ENCODE assay signal across 8 cellular contexts in the genomic region with DNA sequence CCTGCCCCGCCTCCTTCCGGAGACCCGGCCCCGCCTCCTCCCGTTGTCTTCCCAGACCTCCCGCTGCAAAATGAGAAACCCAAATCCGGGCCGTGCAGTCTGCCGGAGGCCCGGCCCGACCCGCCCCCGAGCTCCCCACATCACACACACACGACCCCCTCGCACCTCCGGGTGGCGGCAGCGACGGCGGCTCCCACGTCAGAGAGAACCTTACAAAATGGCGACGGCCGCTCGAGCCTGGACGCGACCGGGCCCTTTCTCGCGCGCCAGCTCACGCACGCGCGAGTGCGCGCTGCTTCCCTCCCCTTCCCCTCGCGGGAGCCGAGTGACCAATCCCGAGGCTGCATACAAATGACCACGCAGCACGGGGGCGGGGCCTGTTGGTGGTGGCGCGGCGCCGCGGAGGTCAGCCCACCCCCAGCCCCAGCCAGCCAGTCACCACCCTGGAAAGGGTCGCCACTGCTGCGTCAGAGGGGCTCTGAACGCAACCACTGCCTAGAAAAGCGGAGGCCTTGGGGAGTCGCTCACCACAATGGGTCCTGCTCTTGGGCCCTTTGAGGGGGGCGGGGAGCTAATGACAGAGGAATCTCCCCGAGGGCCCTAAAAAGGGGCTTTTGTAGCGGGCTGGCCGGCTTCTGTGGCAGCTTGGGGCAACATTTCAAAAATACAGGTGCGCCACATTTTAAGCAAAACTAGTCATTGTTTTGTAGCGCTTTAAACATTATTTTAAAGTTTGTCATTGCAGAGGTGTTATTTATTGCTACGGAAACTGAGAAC. TPM values are rescaled to one million over a fixed set of nuclear protein-coding genes. Genes with fewer than 3 reads are reported as not detected.
DNase-seq lines count a peak whose midpoint lies in the region; ATAC-seq, FAIRE-seq and TF ChIP-seq lines count a peak whose summit lies in the region.

A gene with protein sequence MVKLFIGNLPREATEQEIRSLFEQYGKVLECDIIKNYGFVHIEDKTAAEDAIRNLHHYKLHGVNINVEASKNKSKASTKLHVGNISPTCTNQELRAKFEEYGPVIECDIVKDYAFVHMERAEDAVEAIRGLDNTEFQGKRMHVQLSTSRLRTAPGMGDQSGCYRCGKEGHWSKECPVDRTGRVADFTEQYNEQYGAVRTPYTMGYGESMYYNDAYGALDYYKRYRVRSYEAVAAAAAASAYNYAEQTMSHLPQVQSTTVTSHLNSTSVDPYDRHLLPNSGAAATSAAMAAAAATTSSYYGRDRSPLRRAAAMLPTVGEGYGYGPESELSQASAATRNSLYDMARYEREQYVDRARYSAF (minus strand): TSS at position 289 of the 777 bp plus-strand sequence. CDS start 808 bp downstream, outside the sequence.

- no peaks in the 10 kb centered on the region for H3K9me3 Mint-ChIP-seq in WTC11

- POLR2A ChIA-PET in WTC11 (lab: Charles Lee) = interaction anchor here (0.7 to 3.0 kb wide), 21 partner anchors 10 to 292 kb away, joined by 3 to 27 read pairs (median 5); partner anchors contain the start of genes ACTN3, BBS1, CCDC87 and CCS

- H3K4me1 ChIP-seq in smooth muscle cell (ENCODE audit: low read depth) = peaks cover 20% of the 10 kb centered on the region

- peak within 1 kb of the TSS; percentile 89 for H3K4me3 Mint-ChIP-seq in WTC11

- H3K27ac Mint-ChIP-seq in WTC11 = peak within 1 kb of the TSS; percentile 100

- H3K27me3 Mint-ChIP-seq in WTC11 (ENCODE audit: low read depth) = no peaks in the 10 kb centered on the region

- H4K20me1 ChIP-seq in smooth muscle cell (ENCODE audit: low read depth) = peaks cover 33% of the 10 kb centered on the region

- H3F3A ChIP-seq in smooth muscle cell (ENCODE audit: low read depth) = no peaks in the 10 kb centered on the region

- no peaks in the 10 kb centered on the region for H3K9me3 ChIP-seq in smooth muscle cell (replicated peaks; ENCODE audit: low read depth)

- no peak for FAIRE-seq in bronchial epithelial cell (lab: Jason Lieb, UNC)

- H3K4me3 ChIP-seq in AG09309 (ENCODE audit: control insufficient read depth, low read depth, low read length) (peak within 1 kb of the TSS; percentile 88), bronchial epithelial cell (ENCODE audit: low read depth, low read length) (peak within 1 kb of the TSS; percentile 54), smooth muscle cell (peak within 1 kb of the TSS; percentile 83)

- CTCF ChIA-PET in WTC11 (lab: Charles Lee) = interaction anchor here (0.6 to 3.5 kb wide), 68 partner anchors 11 to 364 kb away, joined by 3 to 47 read pairs (median 5); partner anchors contain the start of genes ACTN3, BBS1, CCDC87 and CCS

- H3K36me3 Mint-ChIP-seq in WTC11 = peaks cover 12% of the 10 kb centered on the region

- H3K4me1 Mint-ChIP-seq in WTC11 = peaks cover 29% of the 10 kb centered on the region

- peak within 1 kb of the TSS; percentile 97 for H3K9ac ChIP-seq in smooth muscle cell (ENCODE audit: low read depth)

- DNase-seq in AG09309 (ENCODE audit: low read depth) (peak; percentile 62), NCI-H345 (lab: John Stamatoyannopoulos, UW) (peak; percentile 97), WTC11 (ENCODE audit: low spot score) (peak; percentile 98), bronchial epithelial cell (ENCODE audit: low read depth) (peak; percentile 78), iPS-NIHi7 (ENCODE audit: extremely low spot score) (peak; percentile 97), smooth muscle cell (lab: John Stamatoyannopoulos, UW; ENCODE audit: unreplicated experiment) (peak; percentile 94)

- peak; percentile 86 for ATAC-seq in GM19025 (IDR thresholded peaks at IDR 0.05; ENCODE audit: low read depth, unreplicated experiment)
- peak; percentile 88 for ATAC-seq in HG03280 (IDR thresholded peaks at IDR 0.05; ENCODE audit: unreplicated experiment)
- ATAC-seq in WTC11 = peak; percentile 95

- no peaks in the 10 kb centered on the region for H3K36me3 ChIP-seq in bronchial epithelial cell (ENCODE audit: control insufficient read depth, insufficient read depth, low read length)
- no peaks in the 10 kb centered on the region for H3K36me3 ChIP-seq in smooth muscle cell (ENCODE audit: low read depth)

- H3K27me3 ChIP-seq in bronchial epithelial cell (ENCODE audit: control insufficient read depth, insufficient read depth, low read length) (no peaks in the 10 kb centered on the region), smooth muscle cell (ENCODE audit: low read depth) (no peaks in the 10 kb centered on the region)

- 2% methylated on average over 49 of the region's 61 CpGs for WGBS in smooth muscle cell (ENCODE audit: low lambda C conversion rate)

- H3K79me2 ChIP-seq in smooth muscle cell (ENCODE audit: low read depth) = peaks cover 43% of the 10 kb centered on the region

- H2AFZ ChIP-seq in smooth muscle cell (ENCODE audit: low read depth) = peak within 1 kb of the TSS; percentile 71

- TF ChIP-seq CTCF in AG09309 (IDR thresholded peaks at IDR 0.05; ENCODE audit: control insufficient read depth, insufficient read depth, low read depth, low read length, missing control alignments) (no peak), WTC11 (IDR thresholded peaks at IDR 0.05) (no peak), bronchial epithelial cell (IDR thresholded peaks at IDR 0.05; ENCODE audit: insufficient read depth, low read length, severe bottlenecking) (no peak), smooth muscle cell (IDR thresholded peaks at IDR 0.05; ENCODE audit: borderline replicate concordance, insufficient read depth, poor library complexity, severe bottlenecking) (no peak)

- peak within 1 kb of the TSS; percentile 98 for H3K27ac ChIP-seq in smooth muscle cell (ENCODE audit: low read depth)

- H3K4me2 ChIP-seq in smooth muscle cell = peak within 1 kb of the TSS; percentile 92

TF ChIP-seq in WTC11, 78 proteins besides CTCF, POLR2A, EP300 and RAD21 (continues in another document):
- TF ChIP-seq NR1H2 (CRISPR knock-in tag; IDR thresholded peaks at IDR 0.05) (no peak), FOXK1 (CRISPR knock-in tag; IDR thresholded peaks at IDR 0.05) (peak; percentile 85), CREM (CRISPR knock-in tag; IDR thresholded peaks at IDR 0.05) (peak; percentile 79), ZNF671 (CRISPR knock-in tag; IDR thresholded peaks at IDR 0.05) (no peak), E2F1 (CRISPR knock-in tag; IDR thresholded peaks at IDR 0.05) (no peak), HMGA2 (CRISPR knock-in tag; IDR thresholded peaks at IDR 0.05) (no peak), SMAD4 (CRISPR knock-in tag; IDR thresholded peaks at IDR 0.05) (no peak), OVOL2 (CRISPR knock-in tag; IDR thresholded peaks at IDR 0.05; ENCODE audit: borderline replicate concordance) (no peak), JAZF1 (CRISPR knock-in tag; IDR thresholded peaks at IDR 0.05) (no peak), PRRX2 (CRISPR knock-in tag; IDR thresholded peaks at IDR 0.05) (no peak), AR (CRISPR knock-in tag; IDR thresholded peaks at IDR 0.05) (no peak)

RNA-seq across cellular contexts. Expression of the gene that starts here (rescaled TPM):
- total RNA-seq in WTC11 (2021) (14.1 to 21.3 TPM (median 20.3 TPM) in 3 replicates), bronchial epithelial cell (13.4 and 15.7 TPM in 2 replicates), smooth muscle cell (17.0 and 17.6 TPM in 2 replicates)
- 17.8 and 23.7 TPM in 2 replicates for polyA plus RNA-seq in smooth muscle cell

Comparison
In these comparisons a context has a peak if more than half of its experiments do, and no peak if none do; other contexts are left out.
1. Peak in every context shown above with its lines: DNase-seq, ATAC-seq, H3K4me3 ChIP-seq and H3K27ac ChIP-seq.